In genomic region chr5:1523480-1523792, GRCh38 we compare ENCODE assay signal across 8 cellular contexts. TPM values are rescaled to one million over a fixed set of nuclear protein-coding genes. Genes with fewer than 3 reads are reported as not detected.
A peak's percentile ranks its signal among the peaks of the same experiment; 100 is the strongest.
DNase-seq lines count a peak whose midpoint lies in the region; ATAC-seq and TF ChIP-seq lines count a peak whose summit lies in the region.

No MANE protein-coding gene starts in this region.

- H3K4me3 ChIP-seq in SK-N-SH (ENCODE audit: low read depth in 2 of 2, low read length in 1 of 2) (peak overlapping the region; percentile 73 to 87), OCI-LY1 (ENCODE audit: low read depth, low read length, poor library complexity, severe bottlenecking) (peak overlapping the region; percentile 74), esophagus (ENCODE audit: low read depth in 1 of 2, low read length in 2 of 2) (peak overlapping the region; percentile 74 to 88), prostate gland (peak overlapping the region; percentile 67 to 74)

- intact Hi-C loops in prostate gland (cut with DNase I), result no loop called here

- ATAC-seq in SK-N-SH treated with all-trans-retinoic acid at 6 μM for 48 hours (no peak), HG02610 (IDR thresholded peaks at IDR 0.05; ENCODE audit: unreplicated experiment) (peak; percentile 29)

- whole genome bisulfite sequencing in SK-N-SH (ENCODE audit: low lambda C conversion rate), result no CpG with 5 or more reads among the region's 48 CpGs
- WGBS in esophagus, 2 donors, result 0% methylated on average over 8 to 48 of the region's 48 CpGs
- 0% methylated on average over 40 of the region's 48 CpGs for WGBS in prostate gland

- peaks cover 49% of the 10 kb centered on the region for H3K79me2 ChIP-seq in SK-N-SH (ENCODE audit: insufficient read depth)
- no peaks in the 10 kb centered on the region for H3K79me2 ChIP-seq in OCI-LY1 (ENCODE audit: insufficient read depth, low read length)

- H3K9ac ChIP-seq in SK-N-SH, result peak overlapping the region; percentile 76
- peak overlapping the region; percentile 74 for H3K9ac ChIP-seq in OCI-LY1 (ENCODE audit: low read length)

- no peaks in the 10 kb centered on the region for H3K9me3 ChIP-seq in SK-N-SH
- H3K9me3 ChIP-seq in OCI-LY1 (ENCODE audit: low read length), result no peaks in the 10 kb centered on the region
- H3K9me3 ChIP-seq in esophagus (ENCODE audit: control insufficient read depth in 2 of 2, insufficient read depth in 1 of 2, low read depth in 1 of 2, low read length in 1 of 2), result no peaks in the 10 kb centered on the region
- H3K9me3 ChIP-seq in prostate gland, result no peaks in the 10 kb centered on the region

- H3K36me3 ChIP-seq in SK-N-SH (replicated peaks in 1 of 2; ENCODE audit: control insufficient read depth in 1 of 2, insufficient read depth in 2 of 2, low read length in 1 of 2) (peaks cover 6 to 21% of the 10 kb centered on the region in 2 experiments), OCI-LY1 (ENCODE audit: insufficient read depth, low read length) (peaks cover 21% of the 10 kb centered on the region), esophagus (ENCODE audit: control insufficient read depth in 2 of 2, insufficient read depth in 2 of 2, low read length in 1 of 2) (peaks cover 0 to 2% of the 10 kb centered on the region in 2 donors), prostate gland (no peaks in the 10 kb centered on the region)

- TF ChIP-seq CTCF in SK-N-SH (IDR thresholded peaks at IDR 0.05), result no peak
- TF ChIP-seq CTCF in OCI-LY1 (IDR thresholded peaks at IDR 0.05; ENCODE audit: low read length), result no peak
- TF ChIP-seq CTCF in prostate gland (IDR thresholded peaks at IDR 0.05), result no peak

- DNase-seq in SK-N-SH (peak; percentile 83), prostate gland (ENCODE audit: low spot score) (no peak), SK-N-DZ (ENCODE audit: low spot score) (no peak), EL (no peak)

- CTCF ChIA-PET in SK-N-SH (lab: Yijun Ruan, JAX), result interaction anchor here (0.8 to 1.3 kb wide), 3 partner anchors 9 to 122 kb away, joined by 3 read pairs; no protein-coding TSS in a partner anchor

- H3K4me2 ChIP-seq in SK-N-SH (peak overlapping the region; percentile 94), OCI-LY1 (ENCODE audit: low read length) (peak overlapping the region; percentile 87)

- POLR2A ChIA-PET in SK-N-SH (lab: Yijun Ruan, JAX), result interaction anchor here (1.1 to 1.4 kb wide), 3 partner anchors 9 to 338 kb away, joined by 3 to 4 read pairs (median 4); no protein-coding TSS in a partner anchor

- H4K20me1 ChIP-seq in SK-N-SH (ENCODE audit: insufficient read depth) (peaks cover 41% of the 10 kb centered on the region), OCI-LY1 (ENCODE audit: insufficient read depth, low read length) (no peaks in the 10 kb centered on the region)

- H3K9me2 ChIP-seq in SK-N-SH, result no peaks in the 10 kb centered on the region
- H3K9me2 ChIP-seq in OCI-LY1 (ENCODE audit: low read depth, low read length), result no peaks in the 10 kb centered on the region

- H3F3A ChIP-seq in SK-N-SH (replicated peaks; ENCODE audit: insufficient read depth) (no peaks in the 10 kb centered on the region), OCI-LY1 (ENCODE audit: insufficient read depth, low read length) (no peaks in the 10 kb centered on the region)

- H3K4me1 ChIP-seq in SK-N-SH (ENCODE audit: control insufficient read depth in 1 of 2, insufficient read depth in 2 of 2, low read depth in 1 of 2, low read length in 1 of 2), result peaks cover 11 to 16% of the 10 kb centered on the region in 2 experiments; a peak in 2 of 4 replicates
- H3K4me1 ChIP-seq in OCI-LY1 (ENCODE audit: insufficient read depth, low read length, severe bottlenecking), result peaks cover 29% of the 10 kb centered on the region
- peaks cover 11% of the 10 kb centered on the region in 2 donors for H3K4me1 ChIP-seq in esophagus (ENCODE audit: control insufficient read depth in 2 of 2, insufficient read depth in 2 of 2, low read length in 1 of 2)
- peaks cover 8% of the 10 kb centered on the region for H3K4me1 ChIP-seq in prostate gland (replicated peaks)

- H3K27ac ChIP-seq in SK-N-SH (ENCODE audit: low read depth in 2 of 2, low read length in 1 of 2) (peak overlapping the region in 1 of 2 experiments; percentile 84; a peak in 1 of 4 replicates), OCI-LY1 (ENCODE audit: low read depth, low read length, poor library complexity, severe bottlenecking) (no peak overlapping the region), esophagus (ENCODE audit: low read depth in 2 of 2, low read length in 1 of 2) (peak overlapping the region in 1 of 2 donors; percentile 88), prostate gland (peak overlapping the region in 1 of 2 donors; percentile 38)

- TF ChIP-seq RAD21 in SK-N-SH (IDR thresholded peaks at IDR 0.05; ENCODE audit: low read length), result no peak

- no peak overlapping the region for H2AFZ ChIP-seq in SK-N-SH (ENCODE audit: low read depth)
- H2AFZ ChIP-seq in OCI-LY1 (ENCODE audit: low read length), result no peak overlapping the region

- no peak for TF ChIP-seq POLR2A in prostate gland (IDR thresholded peaks at IDR 0.05)

- no peak for TF ChIP-seq EP300 in SK-N-SH (IDR thresholded peaks at IDR 0.05; ENCODE audit: borderline replicate concordance in 1 of 2, low read depth in 1 of 2, low read length in 1 of 2)

- H3K27me3 ChIP-seq in SK-N-SH (ENCODE audit: insufficient read depth), result no peaks in the 10 kb centered on the region; the same call in 1 of the 2 replicates
- 0 out of 2 replicates have a peak, but pooled peaks cover 5% of the 10 kb centered on the region for H3K27me3 ChIP-seq in OCI-LY1 (ENCODE audit: insufficient read depth, low read length)
- H3K27me3 ChIP-seq in esophagus (ENCODE audit: control insufficient read depth in 1 of 2, insufficient read depth in 2 of 2, low read length in 2 of 2), result no peaks in the 10 kb centered on the region
- H3K27me3 ChIP-seq in prostate gland (replicated peaks; ENCODE audit: insufficient read depth), result no peaks in the 10 kb centered on the region

TF ChIP-seq in SK-N-SH, 30 proteins besides CTCF, POLR2A, EP300 and RAD21:
- no peak for TF ChIP-seq CHD2 (IDR thresholded peaks at IDR 0.05; ENCODE audit: low read length, partially characterized antibody)
- no peak for TF ChIP-seq USF2 (IDR thresholded peaks at IDR 0.05; ENCODE audit: borderline replicate concordance, low read depth, low read length)
- TF ChIP-seq SMC3 (IDR thresholded peaks at IDR 0.05; ENCODE audit: low read depth, low read length), result no peak
- no peak for TF ChIP-seq JUND (IDR thresholded peaks at IDR 0.05)

TF ChIP-seq in SK-N-SH treated with all-trans-retinoic acid at 6 μM for 48 hours, 23 proteins besides CTCF, POLR2A, EP300 and RAD21 (continues in another document):
- TF ChIP-seq TOX (CRISPR knock-in tag; IDR thresholded peaks at IDR 0.05; ENCODE audit: borderline replicate concordance), result no peak
- no peak for TF ChIP-seq ISL1 (CRISPR knock-in tag; IDR thresholded peaks at IDR 0.05)
- no peak for TF ChIP-seq ZFP3 (CRISPR knock-in tag; IDR thresholded peaks at IDR 0.05)
- no peak for TF ChIP-seq PATZ1 (CRISPR knock-in tag; IDR thresholded peaks at IDR 0.05; ENCODE audit: borderline replicate concordance)
- no peak for TF ChIP-seq ZNF8 (CRISPR knock-in tag; IDR thresholded peaks at IDR 0.05)
- TF ChIP-seq OSR1 (CRISPR knock-in tag; IDR thresholded peaks at IDR 0.05), result no peak
- TF ChIP-seq ARNTL (CRISPR knock-in tag; IDR thresholded peaks at IDR 0.05; ENCODE audit: borderline replicate concordance, low read depth), result no peak
- no peak for TF ChIP-seq CSDC2 (CRISPR knock-in tag; IDR thresholded peaks at IDR 0.05)
- TF ChIP-seq CSRNP3 (CRISPR knock-in tag; IDR thresholded peaks at IDR 0.05), result no peak
- TF ChIP-seq ZNF70 (CRISPR knock-in tag; IDR thresholded peaks at IDR 0.05), result no peak
- no peak for TF ChIP-seq BACH2 (CRISPR knock-in tag; IDR thresholded peaks at IDR 0.05; ENCODE audit: borderline replicate concordance)
- no peak for TF ChIP-seq TCF4 (CRISPR knock-in tag; IDR thresholded peaks at IDR 0.05; ENCODE audit: borderline replicate concordance)

RNA-seq across cellular contexts. Expression of gene LPCAT1, which starts 0.3 kb away (rescaled TPM):
- polyA plus RNA-seq in SK-N-SH (2012; rRNA removed) (32.5 and 42.3 TPM in 2 replicates), esophagus (1 to 10 TPM; 5.0 to 6.3 TPM)
- 30.1 and 38.3 TPM in 2 replicates for polyA plus RNA-seq in SK-N-SH (2012; cell fraction: cytosol; rRNA removed)
- 54.3 and 65.1 TPM in 2 replicates for polyA plus RNA-seq in SK-N-SH (2012; cell fraction: nucleus; rRNA removed)
- total RNA-seq in prostate gland, result 10 to 100 TPM; 22.6 to 23.9 TPM
- 73.8 and 87.2 TPM in 2 replicates for polyA plus RNA-seq in SK-N-DZ (2014; cell fraction: cytosol; rRNA removed)
- 46.6 and 62.7 TPM in 2 replicates for polyA plus RNA-seq in SK-N-DZ (2014; cell fraction: nucleus; rRNA removed)
